ENCODE assay signal across 27 cellular contexts in the genomic region with DNA sequence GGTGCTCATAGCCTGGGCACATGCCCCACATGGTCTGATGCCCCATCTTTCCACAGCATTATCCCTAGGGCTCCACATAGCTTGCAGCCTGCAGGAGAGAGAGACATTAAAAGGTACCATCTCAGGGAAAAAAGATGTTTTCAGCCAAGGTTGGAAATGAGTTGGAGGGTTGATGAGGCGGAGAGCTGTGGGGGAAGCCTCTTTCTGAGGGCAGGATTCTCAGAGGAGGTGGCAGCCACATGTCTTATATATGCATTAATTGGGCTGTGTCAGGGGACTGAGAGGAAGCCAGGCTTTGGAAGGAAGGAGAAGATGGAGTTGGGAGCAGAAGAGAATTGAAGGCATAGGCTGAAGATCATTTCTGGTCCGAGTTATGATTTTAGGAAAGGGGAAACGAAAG.
"Had no signal": no experiment of that assay in that cellular context is flagged by ENCODE, and none has a peak within 500 bp of the region (broad histone marks: within the 10 kb centered on the region; RNA-seq: fewer than 3 reads in every experiment).

No MANE protein-coding gene starts in this region.

- H3K4me3 Mint-ChIP-seq: activated CD4-positive, alpha-beta memory T cell treated with anti-CD3 and anti-CD28 coated beads, Interleukin-2, amount 10 ng/mL, durations not matched to agents 7 days and 5 days; activated CD4-positive, alpha-beta T cell treated with anti-CD3 and anti-CD28 coated beads for 36 hours; activated CD4-positive, alpha-beta T cell treated with anti-CD3 and anti-CD28 coated beads, Interleukin-2, amount 10 ng/mL, durations not matched to agents 24 days and 14 days; activated naive CD8-positive, alpha-beta T cell; activated T-cell treated with anti-CD3 and anti-CD28 coated beads, Interleukin-2, amount 50 U/mL, for 24 hours; activated T-cell treated with anti-CD3 and anti-CD28 coated beads, Interleukin-2, amount 50 U/mL, for 72 hours; dendritic cell treated with granulocyte-macrophage colony-stimulating factor and Interleukin-4, amounts not matched to agents 40 ng/mL and 50 ng/mL, for 4 days had no signal

- H3K9me3 Mint-ChIP-seq: activated CD4-positive, alpha-beta memory T cell treated with anti-CD3 and anti-CD28 coated beads, Interleukin-2, amount 10 ng/mL, durations not matched to agents 7 days and 5 days; activated CD4-positive, alpha-beta T cell treated with anti-CD3 and anti-CD28 coated beads, Interleukin-2, amount 10 ng/mL, durations not matched to agents 24 days and 14 days; activated T-cell treated with anti-CD3 and anti-CD28 coated beads, Interleukin-2, amount 50 U/mL, for 24 hours; activated T-cell treated with anti-CD3 and anti-CD28 coated beads, Interleukin-2, amount 50 U/mL, for 72 hours; dendritic cell treated with granulocyte-macrophage colony-stimulating factor and Interleukin-4, amounts not matched to agents 40 ng/mL and 50 ng/mL, for 4 days had no signal

- H3K9me3 ChIP-seq: esophagus muscularis mucosa, gastrocnemius medialis had no signal

- H3K27me3 ChIP-seq: brain microvascular endothelial cell, dorsolateral prefrontal cortex, esophagus muscularis mucosa, foreskin keratinocyte, gastrocnemius medialis had no signal

- H3K27me3 Mint-ChIP-seq: activated CD4-positive, alpha-beta memory T cell treated with anti-CD3 and anti-CD28 coated beads, Interleukin-2, amount 10 ng/mL, durations not matched to agents 7 days and 5 days; activated CD4-positive, alpha-beta T cell treated with anti-CD3 and anti-CD28 coated beads for 36 hours; activated CD4-positive, alpha-beta T cell treated with anti-CD3 and anti-CD28 coated beads, Interleukin-2, amount 10 ng/mL, durations not matched to agents 24 days and 14 days; activated naive CD8-positive, alpha-beta T cell; activated T-cell treated with anti-CD3 and anti-CD28 coated beads, Interleukin-2, amount 50 U/mL, for 24 hours; dendritic cell treated with granulocyte-macrophage colony-stimulating factor and Interleukin-4, amounts not matched to agents 40 ng/mL and 50 ng/mL, for 4 days had no signal

- DNase-seq: activated CD4-positive, alpha-beta memory T cell treated with anti-CD3 and anti-CD28 coated beads, Interleukin-2, amount 10 ng/mL, durations not matched to agents 7 days and 5 days; activated CD4-positive, alpha-beta T cell treated with anti-CD3 and anti-CD28 coated beads for 36 hours; activated CD4-positive, alpha-beta T cell treated with anti-CD3 and anti-CD28 coated beads, Interleukin-2, amount 10 ng/mL, durations not matched to agents 24 days and 14 days; activated CD4-positive, CD25-positive, alpha-beta regulatory T cell; activated CD4-positive, CD25-positive, alpha-beta regulatory T cell treated with anti-CD3 and anti-CD28 coated beads, Interleukin-2, amount 50 U/mL, for 72 hours; activated CD8-positive, alpha-beta memory T cell treated with anti-CD3 and anti-CD28 coated beads, Interleukin-2, amount 50 U/mL, for 48 hours; activated gamma-delta T cell treated with Interleukin-2 at 50 U/mL for 16 hours; activated naive CD4-positive, alpha-beta T cell treated with anti-CD3 and anti-CD28 coated beads, Interleukin-2, amount 50 U/mL, for 16 hours; activated naive CD4-positive, alpha-beta T cell treated with Interleukin-2 at 50 U/mL for 16 hours; activated T-cell treated with anti-CD3 and anti-CD28 coated beads for 4 hours; activated T-cell treated with anti-CD3 and anti-CD28 coated beads, Interleukin-2, amount 50 U/mL, for 24 hours; activated T-cell treated with anti-CD3 and anti-CD28 coated beads, Interleukin-2, amount 50 U/mL, for 72 hours; amniotic stem cell; anterior cingulate cortex; brain microvascular endothelial cell; central memory CD4-positive, alpha-beta T cell; effector memory CD4-positive, alpha-beta T cell; erythroblast; foreskin keratinocyte; gastrocnemius medialis; T-helper 1 cell; T-helper 2 cell had no signal

- H3K4me1 Mint-ChIP-seq: activated CD4-positive, alpha-beta T cell treated with anti-CD3 and anti-CD28 coated beads for 36 hours had no signal

- H3K4me3 ChIP-seq: coronary artery, dorsolateral prefrontal cortex, esophagus muscularis mucosa, gastrocnemius medialis had no signal

- H3K27ac ChIP-seq: brain microvascular endothelial cell, coronary artery, esophagus muscularis mucosa, foreskin keratinocyte, gastrocnemius medialis had no signal

- H3K4me1 ChIP-seq: esophagus muscularis mucosa, foreskin keratinocyte, gastrocnemius medialis had no signal

- H3K27ac Mint-ChIP-seq: activated CD4-positive, alpha-beta memory T cell treated with anti-CD3 and anti-CD28 coated beads, Interleukin-2, amount 10 ng/mL, durations not matched to agents 7 days and 5 days; activated CD4-positive, alpha-beta T cell treated with anti-CD3 and anti-CD28 coated beads for 36 hours; activated CD4-positive, alpha-beta T cell treated with anti-CD3 and anti-CD28 coated beads, Interleukin-2, amount 10 ng/mL, durations not matched to agents 24 days and 14 days; activated naive CD8-positive, alpha-beta T cell; activated T-cell treated with anti-CD3 and anti-CD28 coated beads, Interleukin-2, amount 50 U/mL, for 24 hours; activated T-cell treated with anti-CD3 and anti-CD28 coated beads, Interleukin-2, amount 50 U/mL, for 72 hours; dendritic cell treated with granulocyte-macrophage colony-stimulating factor and Interleukin-4, amounts not matched to agents 40 ng/mL and 50 ng/mL, for 4 days had no signal

- ATAC-seq: activated CD4-positive, alpha-beta T cell treated with anti-CD3 and anti-CD28 coated beads for 36 hours; activated T-cell treated with anti-CD3 and anti-CD28 coated beads, Interleukin-2, amount 50 U/mL, for 72 hours; foreskin keratinocyte; gastrocnemius medialis had no signal
